Comparison of ENCODE assay signal across 18 cellular contexts in genomic region chr15:72888211-72888610, GRCh38.
A peak's percentile ranks its signal among the peaks of the same experiment; 100 is the strongest.
DNase-seq lines count a peak whose midpoint lies in the region; TF ChIP-seq lines count a peak whose summit lies in the region.
"Had no signal": no experiment of that assay in that cellular context is flagged by ENCODE, and none has a peak within 500 bp of the region (broad histone marks: within the 10 kb centered on the region; RNA-seq: fewer than 3 reads in every experiment).

No MANE protein-coding gene starts in this region.

- H3K4me3 ChIP-seq in esophagus muscularis mucosa: no peak overlapping the region
- H3K4me3 ChIP-seq: A549; BLaER1 treated with 17β-estradiol and CSF1 and Interleukin-3, amounts not matched to agents 10 nM and 100 nM had no signal

- H3K4me1 Mint-ChIP-seq in activated CD4-positive, alpha-beta T cell treated with anti-CD3 and anti-CD28 coated beads, Interleukin-2, amount 10 ng/mL, durations not matched to agents 24 days and 14 days: no peaks in the 10 kb centered on the region
- H3K4me1 Mint-ChIP-seq in osteocyte (ENCODE audit: unreplicated experiment): no peaks in the 10 kb centered on the region
- H3K4me1 Mint-ChIP-seq: B cell had no signal

- H3K27me3 ChIP-seq in esophagus muscularis mucosa: no peaks in the 10 kb centered on the region
- H3K27me3 ChIP-seq: BLaER1 treated with 17β-estradiol and CSF1 and Interleukin-3, amounts not matched to agents 10 nM and 100 nM had no signal

- peak; percentile 47 for DNase-seq in activated CD4-positive, alpha-beta T cell treated with anti-CD3 and anti-CD28 coated beads, Interleukin-2, amount 10 ng/mL, durations not matched to agents 24 days and 14 days
- DNase-seq in activated CD4-positive, alpha-beta T cell treated with anti-CD3 and anti-CD28 coated beads, Interleukin-2, amount 50 U/mL, for 4 hours: no peak
- peak; percentile 60 for DNase-seq in esophagus muscularis mucosa (ENCODE audit: extremely low spot score)
- peak; percentile 75 for DNase-seq in osteocyte (ENCODE audit: extremely low spot score, unreplicated experiment)
- no peak for DNase-seq in stimulated activated CD4-positive, alpha-beta T cell treated with anti-CD3 and anti-CD28 coated beads, Interleukin-4, amount 100 ng/mL, for 1 hour
- no peak for DNase-seq in NCI-H2196 (lab: John Stamatoyannopoulos, UW; ENCODE audit: unreplicated experiment)
- DNase-seq: AML-193; Caco-2; Calu3; CD4-positive, alpha-beta T cell; CD8-positive, alpha-beta T cell; DMS79 treated with DMSO at 0.1 percent for 48 hours; GF-D8 had no signal

- 94% methylated on average over 1 of the region's 1 CpG for WGBS in esophagus muscularis mucosa

- no peaks in the 10 kb centered on the region for H3K9me3 Mint-ChIP-seq in activated CD4-positive, alpha-beta T cell treated with anti-CD3 and anti-CD28 coated beads, Interleukin-2, amount 10 ng/mL, durations not matched to agents 24 days and 14 days
- H3K9me3 Mint-ChIP-seq in osteocyte (ENCODE audit: unreplicated experiment): peaks cover 6% of the 10 kb centered on the region

- no peaks in the 10 kb centered on the region for H3K9me3 ChIP-seq in esophagus muscularis mucosa
- H3K9me3 ChIP-seq: A549, Caco-2 had no signal

- no peak for TF ChIP-seq POLR2A in esophagus muscularis mucosa (IDR thresholded peaks at IDR 0.05; ENCODE audit: low read depth)

- no peak for TF ChIP-seq CTCF in esophagus muscularis mucosa (IDR thresholded peaks at IDR 0.05)
- TF ChIP-seq CTCF in osteocyte (IDR thresholded peaks at IDR 0.05): no peak

- no peak overlapping the region for H3K27ac ChIP-seq in esophagus muscularis mucosa (replicated peaks in 1 of 4)
- H3K27ac ChIP-seq: 22Rv1; A549; BLaER1 treated with 17β-estradiol and CSF1 and Interleukin-3, amounts not matched to agents 10 nM and 100 nM; C4-2B had no signal

- intact Hi-C loops in activated CD4-positive, alpha-beta T cell treated with anti-CD3 and anti-CD28 coated beads, Interleukin-2, amount 10 ng/mL, durations not matched to agents 24 days and 14 days (cut with micrococcal nuclease): no loop called here
- intact Hi-C loops in esophagus muscularis mucosa (cut with DNase I): no loop called here

- H3K4me1 ChIP-seq in esophagus muscularis mucosa: no peaks in the 10 kb centered on the region
- H3K4me1 ChIP-seq: A549, Caco-2 had no signal

- peaks cover 12% of the 10 kb centered on the region for H3K27me3 Mint-ChIP-seq in activated CD4-positive, alpha-beta T cell treated with anti-CD3 and anti-CD28 coated beads, Interleukin-2, amount 10 ng/mL, durations not matched to agents 24 days and 14 days
- H3K27me3 Mint-ChIP-seq in osteocyte (ENCODE audit: unreplicated experiment): peaks cover 9% of the 10 kb centered on the region

- H3K36me3 ChIP-seq in esophagus muscularis mucosa: no peaks in the 10 kb centered on the region
- H3K36me3 ChIP-seq: BLaER1 treated with 17β-estradiol and CSF1 and Interleukin-3, amounts not matched to agents 10 nM and 100 nM had no signal

- H3K36me3 Mint-ChIP-seq in activated CD4-positive, alpha-beta T cell treated with anti-CD3 and anti-CD28 coated beads, Interleukin-2, amount 10 ng/mL, durations not matched to agents 24 days and 14 days (ENCODE audit: low read depth): no peaks in the 10 kb centered on the region
- peaks cover 2% of the 10 kb centered on the region for H3K36me3 Mint-ChIP-seq in osteocyte (ENCODE audit: unreplicated experiment)
- H3K36me3 Mint-ChIP-seq: CD8-positive, alpha-beta T cell had no signal

- H3K4me3 Mint-ChIP-seq in activated CD4-positive, alpha-beta T cell treated with anti-CD3 and anti-CD28 coated beads, Interleukin-2, amount 10 ng/mL, durations not matched to agents 24 days and 14 days: no peak overlapping the region
- no peak overlapping the region for H3K4me3 Mint-ChIP-seq in osteocyte (ENCODE audit: unreplicated experiment)
- H3K4me3 Mint-ChIP-seq: B cell; CD4-positive, alpha-beta T cell; CD8-positive, alpha-beta T cell had no signal

- no peak overlapping the region for H3K27ac Mint-ChIP-seq in activated CD4-positive, alpha-beta T cell treated with anti-CD3 and anti-CD28 coated beads, Interleukin-2, amount 10 ng/mL, durations not matched to agents 24 days and 14 days
- no peak overlapping the region for H3K27ac Mint-ChIP-seq in osteocyte (ENCODE audit: unreplicated experiment)
- H3K27ac Mint-ChIP-seq: B cell; CD4-positive, alpha-beta T cell; CD8-positive, alpha-beta T cell had no signal

- no peak for TF ChIP-seq EP300 in esophagus muscularis mucosa (IDR thresholded peaks at IDR 0.05)

Comparison
In these comparisons a context has a peak if more than half of its experiments do, and no peak if none do; other contexts are left out.
1. DNase-seq: peak in activated CD4-positive, alpha-beta T cell treated with anti-CD3 and anti-CD28 coated beads, Interleukin-2, amount 10 ng/mL, durations not matched to agents 24 days and 14 days (single experiment), esophagus muscularis mucosa (single experiment) and osteocyte (single experiment); none in activated CD4-positive, alpha-beta T cell treated with anti-CD3 and anti-CD28 coated beads, Interleukin-2, amount 50 U/mL, for 4 hours (0 of 2), stimulated activated CD4-positive, alpha-beta T cell treated with anti-CD3 and anti-CD28 coated beads, Interleukin-4, amount 100 ng/mL, for 1 hour (single experiment) and NCI-H2196 (single experiment).